In the genomic region with DNA sequence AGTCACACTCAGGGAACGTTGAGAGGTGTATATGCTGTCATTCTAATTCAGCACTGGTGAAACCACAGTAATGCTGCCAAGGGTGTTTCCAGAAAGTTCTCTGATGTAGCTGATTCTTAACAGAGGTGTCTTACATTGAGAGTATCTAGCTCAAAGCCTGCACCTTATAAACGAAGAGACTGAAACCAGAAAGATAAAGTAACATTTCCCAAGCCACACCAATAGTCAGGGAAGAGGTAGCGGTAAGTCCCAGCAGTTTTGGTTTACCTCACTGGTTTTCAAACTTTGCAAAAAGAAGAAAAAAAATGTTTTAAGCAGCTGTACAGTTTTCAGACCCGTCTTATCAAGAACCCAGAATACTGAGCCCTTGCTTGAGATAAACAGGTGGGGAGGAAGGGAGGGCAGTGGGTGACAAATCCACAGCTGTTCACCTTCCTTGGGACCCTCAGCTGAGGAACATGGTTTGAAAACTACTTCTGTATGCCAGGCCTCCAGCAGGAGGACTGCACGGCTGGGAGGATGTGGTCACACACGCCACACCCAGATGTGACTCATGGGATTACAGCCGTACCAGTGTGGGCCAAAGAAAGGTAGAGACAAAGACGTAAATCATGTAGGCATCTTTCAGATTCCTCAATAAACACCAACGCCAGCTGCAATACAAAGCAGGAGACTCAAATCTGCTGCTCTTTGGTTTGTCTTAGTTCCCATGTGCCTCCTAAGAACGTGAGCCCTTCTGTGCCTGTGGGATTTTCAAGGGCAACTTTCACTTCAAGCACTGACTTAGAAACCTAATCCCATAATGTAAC, we compare ENCODE assay signal across 8 cellular contexts.
DNase-seq lines count a peak whose midpoint lies in the region; ATAC-seq and TF ChIP-seq lines count a peak whose summit lies in the region.

No MANE protein-coding gene starts in this region.

- no peaks in the 10 kb centered on the region for H3K27me3 Mint-ChIP-seq in stimulated activated memory B cell treated with anti-CD40 and anti-IgM and Interleukin-4, amounts not matched to agents 10 μg/mL and 1 μg/mL and 100 μg/mL, for 72 hours

- H2AFZ ChIP-seq in KMS-11 (ENCODE audit: low read depth) (peak overlapping the region; percentile 32; the same call in 1 of the 2 replicates), mammary epithelial cell (ENCODE audit: low read depth, low read length) (peak overlapping the region; percentile 31), mesenchymal stem cell (ENCODE audit: low read depth, low read length) (no peak overlapping the region)

- peaks cover 7% of the 10 kb centered on the region for H3K79me1 ChIP-seq in mesenchymal stem cell (replicated peaks; ENCODE audit: low read length, poor library complexity, severe bottlenecking)

- H3K36me3 Mint-ChIP-seq in stimulated activated memory B cell treated with anti-CD40 and anti-IgM and Interleukin-4, amounts not matched to agents 10 μg/mL and 1 μg/mL and 100 μg/mL, for 72 hours = peaks cover 58% of the 10 kb centered on the region

- CTCF ChIA-PET in mammary epithelial cell (lab: Charles Lee; ENCODE audit: low non-redundant PET) = interaction anchor here (0.6 to 1.3 kb wide), 6 partner anchors 9 to 1712 kb away, joined by 3 to 10 read pairs (median 8); no protein-coding TSS in a partner anchor

- 4% methylated on average over 10 of the region's 10 CpGs for WGBS in mammary epithelial cell (ENCODE audit: low coverage, missing lambda C conversion rate)
- WGBS in mesenchymal stem cell = 10% methylated on average over 10 of the region's 10 CpGs

- H3K9ac ChIP-seq in KMS-11 = peak overlapping the region; percentile 53
- H3K9ac ChIP-seq in mammary epithelial cell (ENCODE audit: insufficient read depth, low read length) = peak overlapping the region; percentile 90
- peak overlapping the region; percentile 66 for H3K9ac ChIP-seq in mesenchymal stem cell (ENCODE audit: low read length)

- BruUV-seq in mammary epithelial cell (replicated peaks; lab: Mats Ljungman, UMichigan) = TSS peak; percentile 82

- no peaks in the 10 kb centered on the region for H3K9me3 Mint-ChIP-seq in stimulated activated memory B cell treated with anti-CD40 and anti-IgM and Interleukin-4, amounts not matched to agents 10 μg/mL and 1 μg/mL and 100 μg/mL, for 72 hours

- ATAC-seq in GM21786 (IDR thresholded peaks at IDR 0.05; ENCODE audit: unreplicated experiment) = peak; percentile 77
- ATAC-seq in stimulated activated memory B cell treated with anti-CD40 and anti-IgM and Interleukin-4, amounts not matched to agents 10 μg/mL and 1 μg/mL and 100 μg/mL, for 72 hours = peak; percentile 95

- H3K27me3 ChIP-seq in KMS-11 (ENCODE audit: insufficient read depth, low read depth) (no peaks in the 10 kb centered on the region), mammary epithelial cell (ENCODE audit: insufficient read depth, low read length) (no peaks in the 10 kb centered on the region), mesenchymal stem cell (ENCODE audit: control insufficient read depth in 1 of 2, insufficient read depth in 1 of 2, low read length in 2 of 2) (no peaks in the 10 kb centered on the region)

- H3K4me3 Mint-ChIP-seq in stimulated activated memory B cell treated with anti-CD40 and anti-IgM and Interleukin-4, amounts not matched to agents 10 μg/mL and 1 μg/mL and 100 μg/mL, for 72 hours = peak overlapping the region; percentile 56

- TF ChIP-seq CTCF in KMS-11 (conservative IDR thresholded peaks at IDR 0.05; ENCODE audit: low read depth, low read length) (peak; percentile 54), WI38 (IDR thresholded peaks at IDR 0.05; ENCODE audit: low read depth, low read length) (no peak), mammary epithelial cell (conservative IDR thresholded peaks at IDR 0.05 in 1 of 2, IDR thresholded peaks at IDR 0.05 in 1 of 2; ENCODE audit: extremely low read depth in 1 of 2, insufficient read depth in 1 of 2, low read depth in 1 of 2, low read length in 2 of 2) (peak in 1 of 2 donors; percentile 42)

- H3K36me3 ChIP-seq in KMS-11 (ENCODE audit: insufficient read depth) (no peaks in the 10 kb centered on the region), mammary epithelial cell (ENCODE audit: insufficient read depth, low read length) (peaks cover 8% of the 10 kb centered on the region), mesenchymal stem cell (ENCODE audit: control insufficient read depth in 1 of 2, insufficient read depth in 2 of 2, low read depth in 1 of 2, low read length in 2 of 2) (peaks cover 2 to 58% of the 10 kb centered on the region in 2 experiments)

- H3K4me3 ChIP-seq in KMS-11 (IDR thresholded peaks at IDR 0.05; ENCODE audit: insufficient read depth, low read depth, low read length) (no peak overlapping the region), WI38 (ENCODE audit: low read depth, low read length) (peak overlapping the region; percentile 25; the same call in 1 of the 2 replicates), mammary epithelial cell (replicated peaks in 1 of 3; ENCODE audit: insufficient read depth in 1 of 3, low read depth in 2 of 3, low read length in 3 of 3) (no peak overlapping the region), mesenchymal stem cell (ENCODE audit: insufficient read depth in 1 of 2, low read depth in 1 of 2, low read length in 2 of 2) (no peak overlapping the region)

- peak overlapping the region; percentile 92 for H3K4me2 ChIP-seq in KMS-11
- H3K4me2 ChIP-seq in mammary epithelial cell (ENCODE audit: insufficient read depth, low read depth, low read length) = peak overlapping the region; percentile 58
- H3K4me2 ChIP-seq in mesenchymal stem cell (ENCODE audit: low read length, poor library complexity, severe bottlenecking) = no peak overlapping the region

- intact Hi-C loops in mammary epithelial cell (cut with micrococcal nuclease) = loop anchor here (1.0 to 5.0 kb wide), 5 partner anchors 62 to 207 kb away; no protein-coding TSS in a partner anchor

- H2AK5ac ChIP-seq in mesenchymal stem cell (ENCODE audit: low read length, severe bottlenecking) = peak overlapping the region; percentile 83

- H3K4me1 ChIP-seq in KMS-11 (ENCODE audit: low read depth, poor library complexity, severe bottlenecking) = peaks cover 56% of the 10 kb centered on the region
- peaks cover 47% of the 10 kb centered on the region for H3K4me1 ChIP-seq in mammary epithelial cell (ENCODE audit: insufficient read depth, low read length)
- peaks cover 8% of the 10 kb centered on the region for H3K4me1 ChIP-seq in mesenchymal stem cell (ENCODE audit: control insufficient read depth, insufficient read depth, low read depth, low read length)

- H3K14ac ChIP-seq in mesenchymal stem cell (ENCODE audit: low read length in 2 of 2) = no peak overlapping the region

- no peak overlapping the region for H2BK15ac ChIP-seq in mesenchymal stem cell (ENCODE audit: low read depth, poor library complexity, severe bottlenecking)

- peaks cover 44% of the 10 kb centered on the region for H3K4me1 Mint-ChIP-seq in stimulated activated memory B cell treated with anti-CD40 and anti-IgM and Interleukin-4, amounts not matched to agents 10 μg/mL and 1 μg/mL and 100 μg/mL, for 72 hours

- no peaks in the 10 kb centered on the region for H3K79me2 ChIP-seq in KMS-11 (ENCODE audit: insufficient read depth, low read depth)
- peaks cover 8% of the 10 kb centered on the region for H3K79me2 ChIP-seq in mammary epithelial cell (ENCODE audit: insufficient read depth, low read length)

- H2BK12ac ChIP-seq in mesenchymal stem cell (ENCODE audit: low read length in 2 of 2) = peak overlapping the region; percentile 28 to 57

- dilution Hi-C loops in mammary epithelial cell (cut with HindIII; ENCODE audit: low sequenced_read_pairs) = no loop called here

- H3K27ac Mint-ChIP-seq in stimulated activated memory B cell treated with anti-CD40 and anti-IgM and Interleukin-4, amounts not matched to agents 10 μg/mL and 1 μg/mL and 100 μg/mL, for 72 hours = peak overlapping the region; percentile 75

- H3K9me3 ChIP-seq in mammary epithelial cell (replicated peaks; ENCODE audit: insufficient read depth, low read length) (no peaks in the 10 kb centered on the region), mesenchymal stem cell (ENCODE audit: control insufficient read depth, low read length) (no peaks in the 10 kb centered on the region)

- no peak overlapping the region for H4K91ac ChIP-seq in mesenchymal stem cell (ENCODE audit: low read length)

- H4K20me1 ChIP-seq in KMS-11 (ENCODE audit: insufficient read depth) (no peaks in the 10 kb centered on the region), mammary epithelial cell (ENCODE audit: insufficient read depth, low read length) (no peaks in the 10 kb centered on the region)

- in situ Hi-C loops in mammary epithelial cell (cut with MboI; ENCODE audit: low sequenced_read_pairs in 2 of 2) = loop anchor here in 1 of 2 donors (10.0 kb wide), 1 partner anchor 254 kb away; no protein-coding TSS in a partner anchor

- H3K18ac ChIP-seq in mesenchymal stem cell (ENCODE audit: low read depth in 1 of 2, low read length in 2 of 2) = peak overlapping the region in 1 of 2 experiments; percentile 46

- H2BK120ac ChIP-seq in mesenchymal stem cell (ENCODE audit: low read depth, low read length) = no peak overlapping the region

- H3K27ac ChIP-seq in KMS-11 (peak overlapping the region; percentile 89), mammary epithelial cell (ENCODE audit: insufficient read depth, low read depth, low read length) (peak overlapping the region; percentile 98), mesenchymal stem cell (ENCODE audit: low read length, poor library complexity, severe bottlenecking) (peak overlapping the region; percentile 83)

- no peak overlapping the region for H3K23ac ChIP-seq in mesenchymal stem cell (ENCODE audit: low read length in 2 of 2)

- DNase-seq in GM04504 (ENCODE audit: low read depth) = peak; percentile 87
- DNase-seq in mammary epithelial cell = peak; percentile 98
- DNase-seq in mesenchymal stem cell = peak; percentile 93
- no peak for DNase-seq in SHP77 (lab: John Stamatoyannopoulos, UW)

- no peak overlapping the region for H4K8ac ChIP-seq in mesenchymal stem cell (ENCODE audit: low read length)

- peak overlapping the region in 1 of 2 experiments; percentile 57 for H3K4ac ChIP-seq in mesenchymal stem cell (ENCODE audit: low read depth in 1 of 2, low read length in 2 of 2)

- H2BK5ac ChIP-seq in mesenchymal stem cell (ENCODE audit: low read depth, low read length, poor library complexity, severe bottlenecking) = peak overlapping the region; percentile 1

Comparison
In these comparisons a context has a peak if more than half of its experiments do, and no peak if none do; other contexts are left out.
1. DNase-seq: peak in GM04504 (single experiment), mammary epithelial cell (single experiment) and mesenchymal stem cell (single experiment); none in SHP77 (0 of 2).
2. Peak in every context shown above with its lines, with median percentiles within 50 percentile points of each other: H3K27ac ChIP-seq and H3K9ac ChIP-seq.